ENCODE assay signal across 7 cellular contexts in genomic region chr2:89874810-89875595, GRCh38.
DNase-seq lines count a peak whose midpoint lies in the region; ATAC-seq, FAIRE-seq and TF ChIP-seq lines count a peak whose summit lies in the region.
"Not testable (repeated sequence)": the region's sequence is repeated elsewhere in the genome, so short reads cannot be mapped to it uniquely, and the experiment has no call there.

No MANE protein-coding gene starts in this region.

- not testable (repeated sequence) for H3K4me3 ChIP-seq in LNCaP clone FGC (ENCODE audit: low read depth, low read length); PC-3 (ENCODE audit: low read length); fibroblast of the aortic adventitia (ENCODE audit: low read depth, low read length); small intestine (ENCODE audit: low read depth in 1 of 2, low read length in 2 of 2)

- FAIRE-seq in A204.1 (lab: Jason Lieb, UNC), result peak; percentile 67
- FAIRE-seq in small intestine (lab: Jason Lieb, UNC), result not testable (repeated sequence)

- intact Hi-C loops in PC-3 (cut with micrococcal nuclease); MCF 10A (cut with micrococcal nuclease); left colon (cut with DNase I, micrococcal nuclease): not testable (repeated sequence)

- not testable (repeated sequence) for H3K4me1 ChIP-seq in PC-3 (ENCODE audit: insufficient read depth, low read length); small intestine (ENCODE audit: control insufficient read depth in 2 of 2, insufficient read depth in 1 of 2, low read depth in 1 of 2, low read length in 1 of 2)

- H3K9me3 ChIP-seq in PC-3 (ENCODE audit: low read length); small intestine (ENCODE audit: control insufficient read depth, low read depth): not testable (repeated sequence)

- not testable (repeated sequence) for H3K27me3 ChIP-seq in PC-3 (ENCODE audit: low read length); small intestine (ENCODE audit: control insufficient read depth in 2 of 2, insufficient read depth in 2 of 2, low read length in 2 of 2)

- H3F3A ChIP-seq in PC-3 (ENCODE audit: low read length, unreplicated experiment), result not testable (repeated sequence)

- peaks cover 10% of the 10 kb centered on the region for H3K27me3 Mint-ChIP-seq in MCF 10A (ENCODE audit: insufficient read depth, unreplicated experiment)

- not testable (repeated sequence) for H3K4me3 Mint-ChIP-seq in MCF 10A (ENCODE audit: unreplicated experiment)

- not testable (repeated sequence) for H3K9ac ChIP-seq in PC-3 (ENCODE audit: low read length)

- not testable (repeated sequence) for H3K79me2 ChIP-seq in PC-3 (ENCODE audit: low read length)

- not testable (repeated sequence) for H3K36me3 ChIP-seq in PC-3 (ENCODE audit: low read depth, low read length); small intestine (ENCODE audit: control insufficient read depth in 2 of 2, insufficient read depth in 2 of 2, low read length in 2 of 2)

- not testable (repeated sequence) for H3K27ac Mint-ChIP-seq in MCF 10A (ENCODE audit: low read depth, unreplicated experiment)

- not testable (repeated sequence) for DNase-seq in LNCaP clone FGC (ENCODE audit: low read depth); MCF 10A (ENCODE audit: unreplicated experiment); left colon
- DNase-seq in PC-3 (peak; percentile 5), fibroblast of the aortic adventitia (ENCODE audit: low read depth) (peak; percentile 15), small intestine (peak; percentile 23)

- 50 to 66% (median 63%) methylated on average over 2 to 3 of the region's 9 CpGs for WGBS in small intestine, 3 donors

- POLR2A ChIA-PET in PC-3 (lab: Charles Lee; ENCODE audit: unreplicated experiment); MCF 10A (lab: Yijun Ruan, JAX): not testable (repeated sequence)

- H4K20me1 ChIP-seq in PC-3 (ENCODE audit: low read length), result not testable (repeated sequence)

- not testable (repeated sequence) for H3K27ac ChIP-seq in PC-3 (ENCODE audit: low read length); small intestine (ENCODE audit: low read depth in 1 of 2, low read length in 1 of 2)

- H3K36me3 Mint-ChIP-seq in MCF 10A (ENCODE audit: insufficient read depth, unreplicated experiment), result not testable (repeated sequence)

- not testable (repeated sequence) for H3K4me2 ChIP-seq in PC-3 (ENCODE audit: low read length)

- not testable (repeated sequence) for ATAC-seq in PC-3
- peak; percentile 97 for ATAC-seq in left colon

- not testable (repeated sequence) for BruUV-seq in PC-3 (replicated peaks; lab: Mats Ljungman, UMichigan); MCF 10A (replicated peaks; lab: Mats Ljungman, UMichigan)

- TF ChIP-seq CTCF in LNCaP clone FGC (IDR thresholded peaks at IDR 0.05; ENCODE audit: control insufficient read depth, extremely low read depth, insufficient read depth), result 0 out of 2 replicates have a peak, but pooled peaks have one; percentile 13
- TF ChIP-seq CTCF in PC-3 (conservative IDR thresholded peaks at IDR 0.05; ENCODE audit: low read depth, low read length), result not testable (repeated sequence)
- peak; percentile 11 for TF ChIP-seq CTCF in MCF 10A (IDR thresholded peaks at IDR 0.05; ENCODE audit: unreplicated experiment)
- peak; percentile 13 for TF ChIP-seq CTCF in fibroblast of the aortic adventitia (IDR thresholded peaks at IDR 0.05; ENCODE audit: insufficient read depth, low read length)

- CTCF ChIA-PET in PC-3 (lab: Charles Lee); MCF 10A (lab: Yijun Ruan, JAX): not testable (repeated sequence)

- not testable (repeated sequence) for H3K9me2 ChIP-seq in PC-3 (replicated peaks; ENCODE audit: low read length)

- not testable (repeated sequence) for H3K9me3 Mint-ChIP-seq in MCF 10A (ENCODE audit: unreplicated experiment)

- not testable (repeated sequence) for H2AFZ ChIP-seq in PC-3 (ENCODE audit: low read length)

- not testable (repeated sequence) for H3K4me1 Mint-ChIP-seq in MCF 10A (ENCODE audit: insufficient read depth, unreplicated experiment)
